8 cellular contexts compared by ENCODE assay signal in genomic region chr17:50909765-50910661, GRCh38. TPM values are rescaled to one million over a fixed set of nuclear protein-coding genes. Genes with fewer than 3 reads are reported as not detected.
DNase-seq lines count a peak whose midpoint lies in the region; ATAC-seq and TF ChIP-seq lines count a peak whose summit lies in the region.

No MANE protein-coding gene starts in this region.

- peaks cover 40% of the 10 kb centered on the region for H3K4me1 Mint-ChIP-seq in T-helper 17 cell
- H3K4me1 Mint-ChIP-seq in natural killer cell treated with Interleukin-12 subunit alpha and Interleukin-12 subunit beta and Interleukin-15 and Interleukin-18, amount 100 ng/mL, for 72 hours (ENCODE audit: low read depth in 2 of 2), result peaks cover 26 to 37% of the 10 kb centered on the region in 2 donors

- peak; percentile 86 for ATAC-seq in T-helper 17 cell
- ATAC-seq in natural killer cell treated with Interleukin-12 subunit alpha and Interleukin-12 subunit beta and Interleukin-15 and Interleukin-18, amount 100 ng/mL, for 72 hours, result peak; percentile 85 to 91
- ATAC-seq in HG02885 (IDR thresholded peaks at IDR 0.05; ENCODE audit: poor library complexity, unreplicated experiment), result no peak
- no peak for ATAC-seq in HG02798 (IDR thresholded peaks at IDR 0.05; ENCODE audit: poor library complexity, unreplicated experiment)
- no peak for ATAC-seq in HG02763 (IDR thresholded peaks at IDR 0.05; ENCODE audit: unreplicated experiment)

- H3K27ac Mint-ChIP-seq in T-helper 17 cell, result peak overlapping the region; percentile 96
- H3K27ac Mint-ChIP-seq in natural killer cell treated with Interleukin-12 subunit alpha and Interleukin-12 subunit beta and Interleukin-15 and Interleukin-18, amount 100 ng/mL, for 72 hours, result peak overlapping the region; percentile 60 to 74

- no peaks in the 10 kb centered on the region for H3K36me3 ChIP-seq in suprapubic skin

- DNase-seq in T-helper 17 cell, result peak in 2 of 3 donors; percentile 30 to 70
- DNase-seq in activated naive CD4-positive, alpha-beta T cell treated with Interleukin-2 at 50 U/mL for 16 hours, result peak; percentile 73
- no peak for DNase-seq in natural killer cell treated with Interleukin-12 subunit alpha and Interleukin-12 subunit beta and Interleukin-15 and Interleukin-18, amount 100 ng/mL, for 72 hours (ENCODE audit: low spot score)
- no peak for DNase-seq in suprapubic skin (ENCODE audit: low spot score in 2 of 2)
- no peak for DNase-seq in hippocampal formation (lab: John Stamatoyannopoulos, UW)

- H3K9me3 ChIP-seq in T-helper 17 cell (ENCODE audit: control insufficient read depth, low read length, poor library complexity, severe bottlenecking) (no peaks in the 10 kb centered on the region), suprapubic skin (no peaks in the 10 kb centered on the region)

- 71% methylated on average over 11 of the region's 17 CpGs for WGBS in suprapubic skin

- no peak for TF ChIP-seq CTCF in suprapubic skin (IDR thresholded peaks at IDR 0.05)

- H3K4me3 Mint-ChIP-seq in T-helper 17 cell, result peak overlapping the region; percentile 77
- H3K4me3 Mint-ChIP-seq in natural killer cell treated with Interleukin-12 subunit alpha and Interleukin-12 subunit beta and Interleukin-15 and Interleukin-18, amount 100 ng/mL, for 72 hours, result peak overlapping the region; percentile 45

- H3K4me3 ChIP-seq in suprapubic skin, result peak overlapping the region; percentile 2

- no peak for TF ChIP-seq POLR2A in suprapubic skin (IDR thresholded peaks at IDR 0.05)

- peaks cover 33% of the 10 kb centered on the region for H3K4me1 ChIP-seq in suprapubic skin

- H3K27me3 Mint-ChIP-seq in T-helper 17 cell, result no peaks in the 10 kb centered on the region
- H3K27me3 Mint-ChIP-seq in natural killer cell treated with Interleukin-12 subunit alpha and Interleukin-12 subunit beta and Interleukin-15 and Interleukin-18, amount 100 ng/mL, for 72 hours, result peaks cover 0 to 8% of the 10 kb centered on the region in 2 donors

- no peaks in the 10 kb centered on the region for H3K36me3 Mint-ChIP-seq in T-helper 17 cell (ENCODE audit: low read depth)
- H3K36me3 Mint-ChIP-seq in natural killer cell treated with Interleukin-12 subunit alpha and Interleukin-12 subunit beta and Interleukin-15 and Interleukin-18, amount 100 ng/mL, for 72 hours, result no peaks in the 10 kb centered on the region

- H3K9me3 Mint-ChIP-seq in natural killer cell treated with Interleukin-12 subunit alpha and Interleukin-12 subunit beta and Interleukin-15 and Interleukin-18, amount 100 ng/mL, for 72 hours, result no peaks in the 10 kb centered on the region

- peak overlapping the region; percentile 85 for H3K27ac ChIP-seq in suprapubic skin

- H3K27me3 ChIP-seq in suprapubic skin, result no peaks in the 10 kb centered on the region

- TF ChIP-seq EP300 in suprapubic skin (IDR thresholded peaks at IDR 0.05), result no peak

RNA-seq across cellular contexts. Expression of gene TOB1, which starts 43.9 kb away (rescaled TPM):
- total RNA-seq in T-helper 17 cell (100 to 1,000 TPM; 226 to 358 TPM), suprapubic skin (100 to 1,000 TPM; 151 to 255 (median 174) TPM)
- total RNA-seq in natural killer cell treated with Interleukin-12 subunit alpha and Interleukin-12 subunit beta and Interleukin-15 and Interleukin-18, amount 100 ng/mL, for 72 hours, result 10 to 100 TPM; 12.1 to 30.7 TPM

Comparison
In these comparisons a context has a peak if more than half of its experiments do, and no peak if none do; other contexts are left out.
1. ATAC-seq: peak in T-helper 17 cell (single experiment) and natural killer cell treated with Interleukin-12 subunit alpha and Interleukin-12 subunit beta and Interleukin-15 and Interleukin-18, amount 100 ng/mL, for 72 hours (2 of 2); none in HG02885 (single experiment), HG02798 (single experiment) and HG02763 (single experiment).
2. DNase-seq: peak in T-helper 17 cell (2 of 3) and activated naive CD4-positive, alpha-beta T cell treated with Interleukin-2 at 50 U/mL for 16 hours (single experiment); none in natural killer cell treated with Interleukin-12 subunit alpha and Interleukin-12 subunit beta and Interleukin-15 and Interleukin-18, amount 100 ng/mL, for 72 hours (single experiment), suprapubic skin (0 of 2) and hippocampal formation (0 of 2).
3. RNA of gene TOB1, which starts 43.9 kb away (total RNA-seq): 226 to 358 TPM in T-helper 17 cell and 151 to 255 TPM in suprapubic skin; 12.1 to 30.7 TPM in natural killer cell treated with Interleukin-12 subunit alpha and Interleukin-12 subunit beta and Interleukin-15 and Interleukin-18, amount 100 ng/mL, for 72 hours; every median in the first group is over 4 times any median in the second.